In the genomic region with DNA sequence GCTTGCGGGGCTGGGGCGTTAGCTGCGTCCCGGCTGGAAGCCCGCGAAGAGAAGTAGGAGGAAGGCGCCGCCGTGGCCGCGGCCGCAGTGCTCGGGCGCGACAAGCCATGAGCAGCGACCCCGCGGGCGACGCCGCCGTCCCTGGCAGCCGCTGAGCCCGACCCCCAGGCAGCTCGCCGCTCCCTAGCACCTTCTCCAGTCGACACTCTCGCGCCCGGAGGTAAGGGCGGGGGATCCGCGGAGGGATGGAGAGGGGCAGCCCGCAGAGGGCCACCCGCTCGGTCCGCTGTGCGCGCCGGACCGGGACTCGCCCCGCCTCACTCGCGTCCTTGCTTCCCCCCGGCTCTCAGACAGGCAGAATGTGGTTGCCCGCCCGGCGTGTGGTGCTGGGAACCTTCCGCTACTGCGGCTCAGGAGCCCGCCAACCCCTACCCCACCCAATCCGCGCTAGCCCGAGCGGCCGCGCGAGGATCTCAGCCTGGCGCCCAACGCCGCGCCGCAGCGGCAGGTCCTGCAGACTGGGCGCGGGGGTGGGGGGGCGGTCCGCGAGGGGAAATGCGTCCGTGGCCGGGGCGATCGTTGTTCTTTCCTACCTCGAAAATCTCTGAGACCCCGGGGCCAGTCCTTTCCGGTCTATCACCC, we compare ENCODE assay signal across 8 cellular contexts. TPM values are rescaled to one million over a fixed set of nuclear protein-coding genes. Genes with fewer than 3 reads are reported as not detected.
DNase-seq lines count a peak whose midpoint lies in the region; ATAC-seq, FAIRE-seq and TF ChIP-seq lines count a peak whose summit lies in the region.

LRRC8C (plus strand) TSS at position 18 of the 642 bp plus-strand sequence. CDS start 53,354 bp downstream, outside the sequence.

- H4K8ac ChIP-seq in IMR-90 (ENCODE audit: low read depth in 2 of 2, low read length in 2 of 2) = peak within 1 kb of the TSS; percentile 69 to 89

- peak; percentile 55 for TF ChIP-seq POLR2A in IMR-90 (IDR thresholded peaks at IDR 0.05; ENCODE audit: low read depth, low read length)

- DNase-seq in GM10248 (ENCODE audit: extremely low spot score) (peak; percentile 53), IMR-90 (peak; percentile 48), T follicular helper cell (ENCODE audit: low read depth) (peak; percentile 38), amygdala (lab: John Stamatoyannopoulos, UW) (peak in 30 of 56 donors; percentile 7 to 78 (median 63)), right atrium auricular region (ENCODE audit: low spot score) (no peak), retina (peak; percentile 89), D721Med (ENCODE audit: insufficient read length, low spot score) (no peak)

- H3K56ac ChIP-seq in IMR-90 (ENCODE audit: extremely low read depth, insufficient read depth, low read length) = peak within 1 kb of the TSS; percentile 87

- peak within 1 kb of the TSS; percentile 99 for H3K4me2 ChIP-seq in IMR-90 (ENCODE audit: low read depth, low read length)

- H2BK120ac ChIP-seq in IMR-90 (ENCODE audit: low read depth, low read length) = peak within 1 kb of the TSS; percentile 82

- no TSS peak for BruUV-seq in IMR-90 (replicated peaks; lab: Mats Ljungman, UMichigan)

- ATAC-seq in GM21723 (IDR thresholded peaks at IDR 0.05; ENCODE audit: unreplicated experiment) = peak; percentile 46
- ATAC-seq in IMR-90 (ENCODE audit: low read depth) = peak; percentile 60

- peak within 1 kb of the TSS; percentile 86 for H2AK9ac ChIP-seq in IMR-90 (replicated peaks; ENCODE audit: low read depth, low read length, poor library complexity)

- no peak for TF ChIP-seq RAD21 in IMR-90 (IDR thresholded peaks at IDR 0.05; ENCODE audit: low read length)

- peak within 1 kb of the TSS; percentile 86; the same call in 2 of the 3 replicates for H2BK15ac ChIP-seq in IMR-90 (ENCODE audit: low read depth, low read length)

- H3K36me3 ChIP-seq in IMR-90 (ENCODE audit: control insufficient read depth, insufficient read depth, low read length) (no peaks in the 10 kb centered on the region), right atrium auricular region (no peaks in the 10 kb centered on the region)

- H3K27ac ChIP-seq in IMR-90 (ENCODE audit: insufficient read depth, low read length) = peak within 1 kb of the TSS; percentile 91
- H3K27ac ChIP-seq in right atrium auricular region = peak within 1 kb of the TSS; percentile 94 to 97

- H2BK5ac ChIP-seq in IMR-90 (ENCODE audit: low read depth, low read length, poor library complexity, severe bottlenecking) = peak within 1 kb of the TSS; percentile 89

- H3K9ac ChIP-seq in IMR-90 (ENCODE audit: low read depth, low read length) = peak within 1 kb of the TSS; percentile 92

- no peaks in the 10 kb centered on the region for H4K20me1 ChIP-seq in IMR-90 (ENCODE audit: insufficient read depth, low read length)

- H3K23ac ChIP-seq in IMR-90 (ENCODE audit: low read depth, low read length) = peak within 1 kb of the TSS; percentile 94

- H3K4me1 ChIP-seq in IMR-90 (ENCODE audit: control insufficient read depth, insufficient read depth, low read length) = peaks cover 12% of the 10 kb centered on the region
- peaks cover 0 to 48% of the 10 kb centered on the region in 2 donors for H3K4me1 ChIP-seq in right atrium auricular region

- H2AFZ ChIP-seq in IMR-90 (replicated peaks; ENCODE audit: low read length, poor library complexity) = peak within 1 kb of the TSS; percentile 98

- peak within 1 kb of the TSS; percentile 27 for H4K5ac ChIP-seq in IMR-90 (ENCODE audit: low read depth, low read length)

- peak within 1 kb of the TSS; percentile 88 for H3K4ac ChIP-seq in IMR-90 (ENCODE audit: low read depth, low read length)

- peak within 1 kb of the TSS; percentile 94 for H4K91ac ChIP-seq in IMR-90 (ENCODE audit: insufficient read depth, low read depth, low read length)

- peaks cover 10 to 32% of the 10 kb centered on the region in 2 experiments for H3K79me1 ChIP-seq in IMR-90 (ENCODE audit: low read depth in 1 of 2, low read length in 2 of 2)

- 0% methylated on average over 17 of the region's 78 CpGs; no CpG with 5 or more reads in 1 of the 2 experiments for WGBS in IMR-90 (ENCODE audit: extremely low coverage in 2 of 2, insufficient read length in 1 of 2), 2 experiments

- dilution Hi-C loops in IMR-90 (cut with HindIII; ENCODE audit: low sequenced_read_pairs, unreplicated experiment) = no loop called here

- H3K14ac ChIP-seq in IMR-90 (replicated peaks; ENCODE audit: low read depth, low read length) = peak within 1 kb of the TSS; percentile 85

- no peaks in the 10 kb centered on the region for H3K9me3 ChIP-seq in IMR-90 (ENCODE audit: control insufficient read depth, insufficient read depth, low read length)
- H3K9me3 ChIP-seq in right atrium auricular region = no peaks in the 10 kb centered on the region

- TF ChIP-seq CTCF in GM10248 (IDR thresholded peaks at IDR 0.05; ENCODE audit: control extremely low read depth, extremely low read depth, low read depth, missing control alignments) (no peak), IMR-90 (conservative IDR thresholded peaks at IDR 0.05; ENCODE audit: low read depth, low read length) (no peak), right atrium auricular region (IDR thresholded peaks at IDR 0.05) (peak in 1 of 2 donors; percentile 21), D721Med (IDR thresholded peaks at IDR 0.05; ENCODE audit: insufficient read depth, missing control alignments) (no peak)

- H2BK20ac ChIP-seq in IMR-90 (ENCODE audit: low read depth, low read length) = peak within 1 kb of the TSS; percentile 78; the same call in 1 of the 2 replicates

- CTCF ChIA-PET in GM10248 (lab: Yijun Ruan, JAX) = interaction anchor here (0.7 to 10.3 kb wide), 9 partner anchors 11 to 149 kb away, joined by 3 to 105 read pairs (median 4); no protein-coding TSS in a partner anchor
- CTCF ChIA-PET in IMR-90 (lab: Yijun Ruan, JAX) = interaction anchor here (0.8 to 4.2 kb wide), 3 partner anchors 10 to 131 kb away, joined by 3 to 35 read pairs (median 4); no protein-coding TSS in a partner anchor

- H3K9me1 ChIP-seq in IMR-90 (ENCODE audit: insufficient read depth, low read length) = no peaks in the 10 kb centered on the region

- H3K27me3 ChIP-seq in IMR-90 (ENCODE audit: control insufficient read depth, insufficient read depth, low read length) = no peaks in the 10 kb centered on the region
- H3K27me3 ChIP-seq in right atrium auricular region = no peaks in the 10 kb centered on the region

- H3K4me3 ChIP-seq in IMR-90 (ENCODE audit: insufficient read depth, low read depth, low read length) (peak within 1 kb of the TSS; percentile 96), right atrium auricular region (peak within 1 kb of the TSS; percentile 96 to 97)

- H3K18ac ChIP-seq in IMR-90 (ENCODE audit: low read depth, low read length) = peak within 1 kb of the TSS; percentile 81

- intact Hi-C loops in IMR-90 (cut with micrococcal nuclease) = loop anchor here (2.0 to 5.0 kb wide), 2 partner anchors 89 to 150 kb away; no protein-coding TSS in a partner anchor

- no peak for FAIRE-seq in D721Med (lab: Jason Lieb, UNC)

- in situ Hi-C loops in IMR-90 (cut with MboI; ENCODE audit: low sequenced_read_pairs) = loop anchor here (5.0 to 10.0 kb wide), 2 partner anchors 124 to 362 kb away; partner anchors contain the start of gene ZNF326

- H2AK5ac ChIP-seq in IMR-90 (ENCODE audit: low read depth, low read length) = peak within 1 kb of the TSS; percentile 95

- POLR2A ChIA-PET in GM10248 (lab: Yijun Ruan, JAX) = no interaction called here
- POLR2A ChIA-PET in IMR-90 (lab: Charles Lee; ENCODE audit: unreplicated experiment) = interaction anchor here (0.7 kb wide), 1 partner anchor 129 kb away, joined by 4 read pairs; no protein-coding TSS in a partner anchor

TF ChIP-seq in IMR-90, 13 proteins besides CTCF, POLR2A, EP300 and RAD21:
- no peak for TF ChIP-seq BHLHE40 (IDR thresholded peaks at IDR 0.05; ENCODE audit: low read depth, low read length)
- no peak for TF ChIP-seq MAZ (IDR thresholded peaks at IDR 0.05; ENCODE audit: borderline replicate concordance, low read depth, low read length)
- TF ChIP-seq RFX5 (IDR thresholded peaks at IDR 0.05; ENCODE audit: low read depth, low read length) = no peak
- TF ChIP-seq NFE2L2 (IDR thresholded peaks at IDR 0.05; ENCODE audit: low read depth, low read length) = no peak
- TF ChIP-seq FOS (IDR thresholded peaks at IDR 0.05; ENCODE audit: low read depth, low read length) = no peak
- no peak for TF ChIP-seq SMC3 (IDR thresholded peaks at IDR 0.05; ENCODE audit: low read depth, low read length)
- 0 out of 2 replicates have a peak, but pooled peaks have one; percentile 40 for TF ChIP-seq CHD1 (IDR thresholded peaks at IDR 0.05; ENCODE audit: low read depth, low read length)
TF ChIP-seq in IMR-90: peak in this region for 1.

RNA-seq across cellular contexts. Expression of gene LRRC8C, which starts in this region (rescaled TPM):
- total RNA-seq in IMR-90 (2012; rRNA removed) (12.9 and 15.3 TPM in 2 replicates), right atrium auricular region (10 to 100 TPM in 1 of 2 donors, 1 to 10 TPM in 1; 9.0 to 11.5 TPM)
- 6.5 TPM in 2 replicates for polyA plus RNA-seq in IMR-90 (2012; rRNA removed)
- polyA plus RNA-seq in IMR-90 (2012; cell fraction: cytosol; rRNA removed) = 2.1 and 2.3 TPM in 2 replicates
- polyA plus RNA-seq in IMR-90 (2012; cell fraction: nucleus; rRNA removed; ENCODE audit: low replicate concordance) = 1.2 and 3.8 TPM in 2 replicates

Comparison
In these comparisons a context has a peak if more than half of its experiments do, and no peak if none do; other contexts are left out.
1. DNase-seq: peak in GM10248 (single experiment), IMR-90 (single experiment), T follicular helper cell (single experiment), amygdala (30 of 56) and retina (single experiment); none in right atrium auricular region (single experiment) and D721Med (single experiment).